1 cellular context compared by ENCODE assay signal in the genomic region with DNA sequence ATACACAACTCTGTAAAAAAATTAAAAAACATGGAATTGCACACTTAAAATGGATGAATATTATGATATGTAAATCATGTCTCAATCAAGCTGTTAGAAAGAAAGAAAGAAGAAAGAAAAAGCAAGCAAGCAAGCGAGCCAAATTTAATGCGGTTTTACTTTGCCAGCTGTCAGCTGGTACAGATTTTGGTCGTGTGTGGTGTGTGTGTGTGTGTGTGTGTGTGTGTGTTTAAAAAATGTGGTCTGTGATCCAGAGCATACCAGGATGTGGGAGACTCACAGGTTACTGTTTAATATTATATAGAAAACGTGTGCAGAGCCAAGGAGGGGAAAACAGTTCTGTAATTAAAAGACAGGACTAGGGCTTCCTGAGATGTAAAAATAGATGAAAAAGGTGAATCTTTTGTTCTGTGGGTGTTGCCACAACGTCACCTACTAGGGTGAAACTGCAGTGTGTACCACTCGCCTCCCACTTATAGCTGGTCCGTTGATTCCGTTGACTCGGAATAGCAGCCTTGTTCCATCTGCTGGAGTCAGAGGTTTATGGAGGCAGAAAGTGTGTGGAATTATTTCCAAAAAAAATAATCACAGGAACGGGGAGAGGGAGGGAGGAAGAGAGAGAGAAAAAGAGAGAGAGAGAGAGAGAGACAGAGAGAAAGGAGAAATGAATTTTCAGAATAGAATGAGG.
TF ChIP-seq lines count a peak whose summit lies in the region.

No MANE protein-coding gene starts in this region.

TF ChIP-seq in H1, 55 proteins besides CTCF, POLR2A, EP300 and RAD21 (continued from another document):
- TF ChIP-seq, protein P1, sequence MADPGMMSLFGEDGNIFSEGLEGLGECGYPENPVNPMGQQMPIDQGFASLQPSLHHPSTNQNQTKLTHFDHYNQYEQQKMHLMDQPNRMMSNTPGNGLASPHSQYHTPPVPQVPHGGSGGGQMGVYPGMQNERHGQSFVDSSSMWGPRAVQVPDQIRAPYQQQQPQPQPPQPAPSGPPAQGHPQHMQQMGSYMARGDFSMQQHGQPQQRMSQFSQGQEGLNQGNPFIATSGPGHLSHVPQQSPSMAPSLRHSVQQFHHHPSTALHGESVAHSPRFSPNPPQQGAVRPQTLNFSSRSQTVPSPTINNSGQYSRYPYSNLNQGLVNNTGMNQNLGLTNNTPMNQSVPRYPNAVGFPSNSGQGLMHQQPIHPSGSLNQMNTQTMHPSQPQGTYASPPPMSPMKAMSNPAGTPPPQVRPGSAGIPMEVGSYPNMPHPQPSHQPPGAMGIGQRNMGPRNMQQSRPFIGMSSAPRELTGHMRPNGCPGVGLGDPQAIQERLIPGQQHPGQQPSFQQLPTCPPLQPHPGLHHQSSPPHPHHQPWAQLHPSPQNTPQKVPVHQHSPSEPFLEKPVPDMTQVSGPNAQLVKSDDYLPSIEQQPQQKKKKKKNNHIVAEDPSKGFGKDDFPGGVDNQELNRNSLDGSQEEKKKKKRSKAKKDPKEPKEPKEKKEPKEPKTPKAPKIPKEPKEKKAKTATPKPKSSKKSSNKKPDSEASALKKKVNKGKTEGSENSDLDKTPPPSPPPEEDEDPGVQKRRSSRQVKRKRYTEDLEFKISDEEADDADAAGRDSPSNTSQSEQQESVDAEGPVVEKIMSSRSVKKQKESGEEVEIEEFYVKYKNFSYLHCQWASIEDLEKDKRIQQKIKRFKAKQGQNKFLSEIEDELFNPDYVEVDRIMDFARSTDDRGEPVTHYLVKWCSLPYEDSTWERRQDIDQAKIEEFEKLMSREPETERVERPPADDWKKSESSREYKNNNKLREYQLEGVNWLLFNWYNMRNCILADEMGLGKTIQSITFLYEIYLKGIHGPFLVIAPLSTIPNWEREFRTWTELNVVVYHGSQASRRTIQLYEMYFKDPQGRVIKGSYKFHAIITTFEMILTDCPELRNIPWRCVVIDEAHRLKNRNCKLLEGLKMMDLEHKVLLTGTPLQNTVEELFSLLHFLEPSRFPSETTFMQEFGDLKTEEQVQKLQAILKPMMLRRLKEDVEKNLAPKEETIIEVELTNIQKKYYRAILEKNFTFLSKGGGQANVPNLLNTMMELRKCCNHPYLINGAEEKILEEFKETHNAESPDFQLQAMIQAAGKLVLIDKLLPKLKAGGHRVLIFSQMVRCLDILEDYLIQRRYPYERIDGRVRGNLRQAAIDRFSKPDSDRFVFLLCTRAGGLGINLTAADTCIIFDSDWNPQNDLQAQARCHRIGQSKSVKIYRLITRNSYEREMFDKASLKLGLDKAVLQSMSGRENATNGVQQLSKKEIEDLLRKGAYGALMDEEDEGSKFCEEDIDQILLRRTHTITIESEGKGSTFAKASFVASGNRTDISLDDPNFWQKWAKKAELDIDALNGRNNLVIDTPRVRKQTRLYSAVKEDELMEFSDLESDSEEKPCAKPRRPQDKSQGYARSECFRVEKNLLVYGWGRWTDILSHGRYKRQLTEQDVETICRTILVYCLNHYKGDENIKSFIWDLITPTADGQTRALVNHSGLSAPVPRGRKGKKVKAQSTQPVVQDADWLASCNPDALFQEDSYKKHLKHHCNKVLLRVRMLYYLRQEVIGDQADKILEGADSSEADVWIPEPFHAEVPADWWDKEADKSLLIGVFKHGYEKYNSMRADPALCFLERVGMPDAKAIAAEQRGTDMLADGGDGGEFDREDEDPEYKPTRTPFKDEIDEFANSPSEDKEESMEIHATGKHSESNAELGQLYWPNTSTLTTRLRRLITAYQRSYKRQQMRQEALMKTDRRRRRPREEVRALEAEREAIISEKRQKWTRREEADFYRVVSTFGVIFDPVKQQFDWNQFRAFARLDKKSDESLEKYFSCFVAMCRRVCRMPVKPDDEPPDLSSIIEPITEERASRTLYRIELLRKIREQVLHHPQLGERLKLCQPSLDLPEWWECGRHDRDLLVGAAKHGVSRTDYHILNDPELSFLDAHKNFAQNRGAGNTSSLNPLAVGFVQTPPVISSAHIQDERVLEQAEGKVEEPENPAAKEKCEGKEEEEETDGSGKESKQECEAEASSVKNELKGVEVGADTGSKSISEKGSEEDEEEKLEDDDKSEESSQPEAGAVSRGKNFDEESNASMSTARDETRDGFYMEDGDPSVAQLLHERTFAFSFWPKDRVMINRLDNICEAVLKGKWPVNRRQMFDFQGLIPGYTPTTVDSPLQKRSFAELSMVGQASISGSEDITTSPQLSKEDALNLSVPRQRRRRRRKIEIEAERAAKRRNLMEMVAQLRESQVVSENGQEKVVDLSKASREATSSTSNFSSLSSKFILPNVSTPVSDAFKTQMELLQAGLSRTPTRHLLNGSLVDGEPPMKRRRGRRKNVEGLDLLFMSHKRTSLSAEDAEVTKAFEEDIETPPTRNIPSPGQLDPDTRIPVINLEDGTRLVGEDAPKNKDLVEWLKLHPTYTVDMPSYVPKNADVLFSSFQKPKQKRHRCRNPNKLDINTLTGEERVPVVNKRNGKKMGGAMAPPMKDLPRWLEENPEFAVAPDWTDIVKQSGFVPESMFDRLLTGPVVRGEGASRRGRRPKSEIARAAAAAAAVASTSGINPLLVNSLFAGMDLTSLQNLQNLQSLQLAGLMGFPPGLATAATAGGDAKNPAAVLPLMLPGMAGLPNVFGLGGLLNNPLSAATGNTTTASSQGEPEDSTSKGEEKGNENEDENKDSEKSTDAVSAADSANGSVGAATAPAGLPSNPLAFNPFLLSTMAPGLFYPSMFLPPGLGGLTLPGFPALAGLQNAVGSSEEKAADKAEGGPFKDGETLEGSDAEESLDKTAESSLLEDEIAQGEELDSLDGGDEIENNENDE (IDR thresholded peaks at IDR 0.05; ENCODE audit: insufficient replicate concordance, low read length): no peak
- TF ChIP-seq, protein P2, sequence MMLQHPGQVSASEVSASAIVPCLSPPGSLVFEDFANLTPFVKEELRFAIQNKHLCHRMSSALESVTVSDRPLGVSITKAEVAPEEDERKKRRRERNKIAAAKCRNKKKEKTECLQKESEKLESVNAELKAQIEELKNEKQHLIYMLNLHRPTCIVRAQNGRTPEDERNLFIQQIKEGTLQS (IDR thresholded peaks at IDR 0.05; ENCODE audit: insufficient read depth, low read depth, low read length): no peak
- no peak for TF ChIP-seq EGR1 (IDR thresholded peaks at IDR 0.05; ENCODE audit: borderline replicate concordance, low read depth, low read length)
- no peak for TF ChIP-seq CEBPB (IDR thresholded peaks at IDR 0.05; ENCODE audit: low read depth, low read length)
- TF ChIP-seq PHF8 (conservative IDR thresholded peaks at IDR 0.05; ENCODE audit: low read depth, low read length): no peak
- no peak for TF ChIP-seq GABPA (IDR thresholded peaks at IDR 0.05; ENCODE audit: borderline replicate concordance, insufficient read depth, low read length)
- no peak for TF ChIP-seq CHD2 (IDR thresholded peaks at IDR 0.05; ENCODE audit: low read length)
- TF ChIP-seq GTF2F1 (IDR thresholded peaks at IDR 0.05; ENCODE audit: borderline replicate concordance, low read depth, low read length): no peak
